In genomic region chr16:50068550-50068949, GRCh38 we compare ENCODE assay signal across 14 cellular contexts. TPM values are rescaled to one million over a fixed set of nuclear protein-coding genes. Genes with fewer than 3 reads are reported as not detected.
A peak's percentile ranks its signal among the peaks of the same experiment; 100 is the strongest.
DNase-seq lines count a peak whose midpoint lies in the region; ATAC-seq and TF ChIP-seq lines count a peak whose summit lies in the region.
"Had no signal": no experiment of that assay in that cellular context is flagged by ENCODE, and none has a peak within 500 bp of the region (broad histone marks: within the 10 kb centered on the region; RNA-seq: fewer than 3 reads in every experiment).

No MANE protein-coding gene starts in this region.

- intact Hi-C loops in CD4-positive, alpha-beta memory T cell (cut with micrococcal nuclease), result loop anchor here (5.0 kb wide), 3 partner anchors 144 to 674 kb away; partner anchors contain the start of genes BRD7 and CYLD

- H3K36me3 ChIP-seq in CD4-positive, alpha-beta memory T cell (ENCODE audit: insufficient read depth, low read length), result peaks cover 16% of the 10 kb centered on the region
- H3K36me3 ChIP-seq in Karpas-422 (ENCODE audit: insufficient read depth, low read length), result peaks cover 28% of the 10 kb centered on the region

- no peaks in the 10 kb centered on the region for H3K27me3 ChIP-seq in CD4-positive, alpha-beta memory T cell (ENCODE audit: insufficient read depth, low read length)
- no peaks in the 10 kb centered on the region for H3K27me3 ChIP-seq in Karpas-422 (ENCODE audit: low read length)
- H3K27me3 ChIP-seq: body of pancreas had no signal

- peaks cover 58% of the 10 kb centered on the region for H3K79me2 ChIP-seq in Karpas-422 (ENCODE audit: low read length)

- H3K4me1 Mint-ChIP-seq in CD4-positive, alpha-beta memory T cell, result peaks cover 36 to 60% (median 46%) of the 10 kb centered on the region in 4 donors
- H3K4me1 Mint-ChIP-seq in neural crest cell, result peaks cover 21% of the 10 kb centered on the region

- no peak for TF ChIP-seq CTCF in neural crest cell (conservative IDR thresholded peaks at IDR 0.05)

- H4K20me1 ChIP-seq in Karpas-422 (ENCODE audit: insufficient read depth, low read depth, low read length), result peaks cover 5% of the 10 kb centered on the region; the same call in 1 of the 2 replicates

- H2AFZ ChIP-seq in Karpas-422 (ENCODE audit: low read length), result no peak overlapping the region

- no peak overlapping the region for H3K27ac ChIP-seq in CD4-positive, alpha-beta memory T cell (ENCODE audit: low read depth, low read length)
- H3K27ac ChIP-seq in Karpas-422 (ENCODE audit: low read length), result no peak overlapping the region
- H3K27ac ChIP-seq: body of pancreas, VCaP had no signal

- DNase-seq in CD4-positive, alpha-beta memory T cell, result no peak
- DNase-seq in Karpas-422 (no peak), dermis blood vessel endothelial cell (peak; percentile 44), neural crest cell (ENCODE audit: low read depth, low spot score) (no peak), middle frontal gyrus (ENCODE audit: extremely low spot score, low spot score) (no peak)
- DNase-seq: activated CD8-positive, alpha-beta memory T cell treated with anti-CD3 and anti-CD28 coated beads, Interleukin-2, amount 50 U/mL, for 4 hours; body of pancreas; naive B cell; NCI-H1048 had no signal

- no peaks in the 10 kb centered on the region for H3K9me3 Mint-ChIP-seq in CD4-positive, alpha-beta memory T cell
- peaks cover 2% of the 10 kb centered on the region for H3K9me3 Mint-ChIP-seq in neural crest cell
- H3K9me3 Mint-ChIP-seq: naive B cell had no signal

- no peaks in the 10 kb centered on the region for H3K9me3 ChIP-seq in CD4-positive, alpha-beta memory T cell (ENCODE audit: control insufficient read depth in 1 of 2, low read length in 2 of 2)
- H3K9me3 ChIP-seq in Karpas-422 (ENCODE audit: low read length), result no peaks in the 10 kb centered on the region
- H3K9me3 ChIP-seq: body of pancreas had no signal

- H3K4me2 ChIP-seq in Karpas-422 (ENCODE audit: low read depth, low read length, poor library complexity, severe bottlenecking), result peak overlapping the region; percentile 97

- no peak overlapping the region for H3K9ac ChIP-seq in Karpas-422 (ENCODE audit: low read length)

- no peaks in the 10 kb centered on the region for H3K9me2 ChIP-seq in Karpas-422 (replicated peaks; ENCODE audit: insufficient read depth, low read length)

- peak overlapping the region in 6 of 8 donors; percentile 14 to 52 (median 36) for H3K4me3 Mint-ChIP-seq in CD4-positive, alpha-beta memory T cell
- H3K4me3 Mint-ChIP-seq in neural crest cell, result peak overlapping the region; percentile 93

- CTCF ChIA-PET in CD4-positive, alpha-beta memory T cell (lab: Charles Lee; ENCODE audit: partially characterized antibody), result interaction anchor here (0.6 to 3.2 kb wide), 4 partner anchors 20 to 597 kb away, joined by 3 to 22 read pairs (median 10); partner anchors contain the start of gene CNEP1R1

- H3K4me3 ChIP-seq in CD4-positive, alpha-beta memory T cell (ENCODE audit: low read length in 2 of 2), result no peak overlapping the region
- H3K4me3 ChIP-seq in Karpas-422 (ENCODE audit: low read length), result no peak overlapping the region
- H3K4me3 ChIP-seq: body of pancreas had no signal

- H3K27me3 Mint-ChIP-seq in CD4-positive, alpha-beta memory T cell, result no peaks in the 10 kb centered on the region
- no peaks in the 10 kb centered on the region for H3K27me3 Mint-ChIP-seq in neural crest cell (ENCODE audit: low read depth)
- H3K27me3 Mint-ChIP-seq: naive B cell had no signal

- POLR2A ChIA-PET in CD4-positive, alpha-beta memory T cell (lab: Charles Lee; ENCODE audit: partially characterized antibody), result interaction anchor here (0.6 kb wide), 1 partner anchor 45 kb away, joined by 3 read pairs; no protein-coding TSS in a partner anchor

- H3K27ac Mint-ChIP-seq in CD4-positive, alpha-beta memory T cell, result no peak overlapping the region
- no peak overlapping the region for H3K27ac Mint-ChIP-seq in neural crest cell (ENCODE audit: unreplicated experiment)

- peaks cover 33% of the 10 kb centered on the region for H3K4me1 ChIP-seq in CD4-positive, alpha-beta memory T cell (ENCODE audit: insufficient read depth, low read length)
- peaks cover 35% of the 10 kb centered on the region for H3K4me1 ChIP-seq in Karpas-422 (ENCODE audit: low read length)

- peaks cover 17 to 38% of the 10 kb centered on the region in 2 donors for H3K36me3 Mint-ChIP-seq in CD4-positive, alpha-beta memory T cell
- no peaks in the 10 kb centered on the region for H3K36me3 Mint-ChIP-seq in neural crest cell (ENCODE audit: low read depth)

- ATAC-seq in GM18858 (IDR thresholded peaks at IDR 0.05; ENCODE audit: unreplicated experiment) (no peak), HG02763 (IDR thresholded peaks at IDR 0.05; ENCODE audit: unreplicated experiment) (no peak)
- ATAC-seq: body of pancreas, left lobe of liver, sciatic nerve had no signal

RNA-seq across cellular contexts. Expression of gene HEATR3, which starts 2.8 kb away (rescaled TPM):
- total RNA-seq in CD4-positive, alpha-beta memory T cell, result 10 to 100 TPM; 20.5 to 25.6 TPM
- 1 to 10 TPM; 3.2 to 5.7 TPM for polyA plus RNA-seq in CD4-positive, alpha-beta memory T cell
- total RNA-seq in Karpas-422 (2014; rRNA removed; shearing (Covaris generic); ENCODE audit: low replicate concordance), result 22.1 and 24.4 TPM in 2 replicates
- 30.3 and 30.6 TPM in 2 replicates for total RNA-seq in dermis blood vessel endothelial cell
- total RNA-seq in neural crest cell, result 25.4 and 29.5 TPM in 2 replicates

RNA-seq across cellular contexts. Expression of gene CNEP1R1, which starts 43.5 kb away (rescaled TPM):
- 10 to 100 TPM; 34.2 to 40.8 TPM for total RNA-seq in CD4-positive, alpha-beta memory T cell
- polyA plus RNA-seq in CD4-positive, alpha-beta memory T cell, result 10 to 100 TPM; 19.2 to 21.0 TPM
- 11.8 and 27.1 TPM in 2 replicates for total RNA-seq in Karpas-422 (2014; rRNA removed; shearing (Covaris generic); ENCODE audit: low replicate concordance)
- total RNA-seq in dermis blood vessel endothelial cell, result 21.3 and 30.5 TPM in 2 replicates
- 19.5 and 20.6 TPM in 2 replicates for total RNA-seq in neural crest cell
